12 cellular contexts compared by ENCODE assay signal in the genomic region with DNA sequence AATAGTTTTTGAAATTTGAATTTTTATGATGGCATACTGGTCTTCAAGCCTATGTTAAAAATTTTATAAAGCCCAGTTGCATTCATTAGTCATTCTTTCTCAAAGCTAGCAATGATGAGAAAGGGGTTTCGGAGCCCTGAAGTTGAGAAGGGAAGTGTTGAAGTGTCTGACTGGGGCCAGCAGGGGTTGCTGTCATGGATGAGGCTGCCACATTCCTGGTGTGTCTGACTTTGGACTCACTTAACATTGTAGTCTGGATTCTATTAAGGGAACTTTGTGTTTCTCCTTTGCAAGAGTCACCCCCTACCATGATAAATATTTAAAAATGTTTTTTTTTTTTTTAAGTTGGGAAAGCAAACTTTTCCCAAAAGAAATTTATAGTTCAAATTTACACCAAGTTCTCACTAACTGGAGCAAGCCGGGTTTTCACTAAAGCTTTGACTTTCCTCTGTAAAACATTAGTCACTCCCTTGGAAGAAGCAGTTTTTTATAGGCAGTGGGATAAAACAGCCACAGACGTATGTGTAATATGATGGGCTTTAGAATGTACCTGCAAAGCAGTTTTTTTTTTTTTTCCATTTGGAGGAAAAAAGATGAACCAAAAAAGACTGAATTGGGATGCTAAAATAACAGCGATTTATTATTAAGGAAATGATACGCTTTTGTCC.
A peak's percentile ranks its signal among the peaks of the same experiment; 100 is the strongest.
DNase-seq lines count a peak whose midpoint lies in the region; ATAC-seq and TF ChIP-seq lines count a peak whose summit lies in the region.
"Had no signal": no experiment of that assay in that cellular context is flagged by ENCODE, and none has a peak within 500 bp of the region (broad histone marks: within the 10 kb centered on the region; RNA-seq: fewer than 3 reads in every experiment).

No MANE protein-coding gene starts in this region.

- H3K4me1 ChIP-seq in A673 (ENCODE audit: insufficient read depth, low read length, poor library complexity, severe bottlenecking) (peaks cover 4% of the 10 kb centered on the region), GM23338 (ENCODE audit: insufficient read depth) (no peaks in the 10 kb centered on the region), foreskin keratinocyte (no peaks in the 10 kb centered on the region)

- H3K4me3 ChIP-seq in A673 (ENCODE audit: low read depth, low read length, poor library complexity, severe bottlenecking) (no peak overlapping the region), GM23338 (no peak overlapping the region)

- no peaks in the 10 kb centered on the region for H3K79me2 ChIP-seq in GM23338 (replicated peaks; ENCODE audit: insufficient read depth)

- H3F3A ChIP-seq in GM23338 (replicated peaks; ENCODE audit: low read depth): no peaks in the 10 kb centered on the region

- CTCF ChIA-PET in A673 (lab: Charles Lee): no interaction called here
- CTCF ChIA-PET in activated CD4-positive, alpha-beta memory T cell treated with anti-CD3 and anti-CD28 coated beads for 36 hours (lab: Charles Lee): no interaction called here

- POLR2A ChIA-PET in A673 (lab: Charles Lee; ENCODE audit: low non-redundant PET): no interaction called here
- POLR2A ChIA-PET in activated CD4-positive, alpha-beta memory T cell treated with anti-CD3 and anti-CD28 coated beads for 36 hours (lab: Charles Lee): no interaction called here

- H3K27ac ChIP-seq in A673 (ENCODE audit: low read depth, low read length, poor library complexity, severe bottlenecking) (no peak overlapping the region), GM23338 (ENCODE audit: low read depth) (no peak overlapping the region), foreskin keratinocyte (no peak overlapping the region)

- H3K27me3 Mint-ChIP-seq in GM23338 (ENCODE audit: insufficient read depth, low read depth, poor library complexity): no peaks in the 10 kb centered on the region
- H3K27me3 Mint-ChIP-seq in activated CD4-positive, alpha-beta memory T cell treated with anti-CD3 and anti-CD28 coated beads for 36 hours: no peaks in the 10 kb centered on the region
- H3K27me3 Mint-ChIP-seq: stimulated activated naive CD8-positive, alpha-beta T cell treated with anti-CD3 and anti-CD28 coated beads, Interleukin-15, Interleukin-2, amounts not matched to agents 100 ng/mL and 50 ng/mL, for 24 hours had no signal

- H4K20me1 ChIP-seq in GM23338 (replicated peaks; ENCODE audit: insufficient read depth): no peaks in the 10 kb centered on the region

- BruUV-seq in A673 (replicated peaks; lab: Mats Ljungman, UMichigan): no TSS peak

- H3K36me3 ChIP-seq in A673 (ENCODE audit: insufficient read depth, low read length, poor library complexity, severe bottlenecking) (no peaks in the 10 kb centered on the region), GM23338 (ENCODE audit: insufficient read depth) (no peaks in the 10 kb centered on the region)

- H3K36me3 Mint-ChIP-seq in GM23338 (ENCODE audit: low read depth): 0 out of 3 replicates have a peak, but pooled peaks cover under 1% of the 10 kb centered on the region
- H3K36me3 Mint-ChIP-seq in activated CD4-positive, alpha-beta memory T cell treated with anti-CD3 and anti-CD28 coated beads for 36 hours: no peaks in the 10 kb centered on the region
- H3K36me3 Mint-ChIP-seq: CD14-positive monocyte had no signal

- H2AFZ ChIP-seq in GM23338: no peak overlapping the region

- H3K9me3 Mint-ChIP-seq in GM23338: 0 out of 3 replicates have a peak, but pooled peaks cover 3% of the 10 kb centered on the region
- peaks cover 8% of the 10 kb centered on the region for H3K9me3 Mint-ChIP-seq in activated CD4-positive, alpha-beta memory T cell treated with anti-CD3 and anti-CD28 coated beads for 36 hours
- H3K9me3 Mint-ChIP-seq: stimulated activated naive CD8-positive, alpha-beta T cell treated with anti-CD3 and anti-CD28 coated beads, Interleukin-15, Interleukin-2, amounts not matched to agents 100 ng/mL and 50 ng/mL, for 24 hours had no signal

- no peaks in the 10 kb centered on the region for H3K4me1 Mint-ChIP-seq in GM23338
- no peaks in the 10 kb centered on the region for H3K4me1 Mint-ChIP-seq in activated CD4-positive, alpha-beta memory T cell treated with anti-CD3 and anti-CD28 coated beads for 36 hours (ENCODE audit: low read depth)
- H3K4me1 Mint-ChIP-seq: CD14-positive monocyte, natural killer cell had no signal

- DNase-seq in A673 (ENCODE audit: low spot score): peak; percentile 58
- peak; percentile 77 for DNase-seq in GM23338 (ENCODE audit: low spot score)
- no peak for DNase-seq in foreskin keratinocyte
- no peak for DNase-seq in NK-92 treated with Interleukin-12 subunit alpha and Interleukin-12 subunit beta, amount 100 ng/mL, for 24 hours (lab: John Stamatoyannopoulos, UW)
- DNase-seq in activated CD4-positive, alpha-beta T cell treated with anti-CD3 and anti-CD28 coated beads, Interleukin-2, amount 50 U/mL, for 4 hours: no peak
- no peak for DNase-seq in activated CD4-positive, alpha-beta memory T cell treated with anti-CD3 and anti-CD28 coated beads for 36 hours
- DNase-seq: natural killer cell had no signal

- H3K27me3 ChIP-seq in A673 (replicated peaks; ENCODE audit: insufficient read depth, low read depth, low read length, poor library complexity) (no peaks in the 10 kb centered on the region), GM23338 (ENCODE audit: insufficient read depth) (no peaks in the 10 kb centered on the region), foreskin keratinocyte (no peaks in the 10 kb centered on the region)

- ATAC-seq in GM23338: peak; percentile 91
- ATAC-seq in SK-N-SH treated with all-trans-retinoic acid at 6 μM for 48 hours: peak; percentile 100
- peak; percentile 61 for ATAC-seq in foreskin keratinocyte
- ATAC-seq in GM21423 (IDR thresholded peaks at IDR 0.05; ENCODE audit: unreplicated experiment): no peak
- ATAC-seq: natural killer cell had no signal

- no peak overlapping the region for H3K4me3 Mint-ChIP-seq in GM23338
- H3K4me3 Mint-ChIP-seq in activated CD4-positive, alpha-beta memory T cell treated with anti-CD3 and anti-CD28 coated beads for 36 hours: no peak overlapping the region
- H3K4me3 Mint-ChIP-seq: activated T-helper 1 cell treated with anti-CD3 and anti-CD28 coated beads, Interleukin-12 subunit alpha, Interleukin-12 subunit beta, Interleukin-2, Interleukin-4 antibody, amounts not matched to agents 30 ng/mL and 10 ng/mL and 1 ng/mL, durations not matched to agents 14 hours and 24 hours and 36 hours; CD14-positive monocyte; natural killer cell; stimulated activated naive CD8-positive, alpha-beta T cell treated with anti-CD3 and anti-CD28 coated beads, Interleukin-15, Interleukin-2, amounts not matched to agents 100 ng/mL and 50 ng/mL, for 24 hours had no signal

- H3K9me3 ChIP-seq in A673 (ENCODE audit: low read depth, low read length, poor library complexity, severe bottlenecking): no peaks in the 10 kb centered on the region

- no peak overlapping the region for H3K4me2 ChIP-seq in GM23338

- TF ChIP-seq CTCF in A673 (conservative IDR thresholded peaks at IDR 0.05; ENCODE audit: low read depth, low read length): peak; percentile 65
- TF ChIP-seq CTCF in GM23338 (conservative IDR thresholded peaks at IDR 0.05; ENCODE audit: low read depth in 2 of 2): peak; percentile 64 to 68
- peak; percentile 52 for TF ChIP-seq CTCF in foreskin keratinocyte (conservative IDR thresholded peaks at IDR 0.05)

- intact Hi-C loops in A673 (cut with micrococcal nuclease; ENCODE audit: unreplicated experiment): no loop called here
- intact Hi-C loops in activated CD4-positive, alpha-beta memory T cell treated with anti-CD3 and anti-CD28 coated beads for 36 hours (cut with micrococcal nuclease): no loop called here

- no peaks in the 10 kb centered on the region for H3K9me2 ChIP-seq in GM23338 (ENCODE audit: insufficient read depth)

- H3K27ac Mint-ChIP-seq in GM23338: no peak overlapping the region
- H3K27ac Mint-ChIP-seq in activated CD4-positive, alpha-beta memory T cell treated with anti-CD3 and anti-CD28 coated beads for 36 hours: no peak overlapping the region
- H3K27ac Mint-ChIP-seq: activated T-helper 1 cell treated with anti-CD3 and anti-CD28 coated beads, Interleukin-12 subunit alpha, Interleukin-12 subunit beta, Interleukin-2, Interleukin-4 antibody, amounts not matched to agents 30 ng/mL and 10 ng/mL and 1 ng/mL, durations not matched to agents 14 hours and 24 hours and 36 hours; CD14-positive monocyte; natural killer cell; stimulated activated naive CD8-positive, alpha-beta T cell treated with anti-CD3 and anti-CD28 coated beads, Interleukin-15, Interleukin-2, amounts not matched to agents 100 ng/mL and 50 ng/mL, for 24 hours had no signal

TF ChIP-seq in GM23338, 12 proteins besides CTCF, POLR2A, EP300 and RAD21 (continues in another document):
- TF ChIP-seq EZH2phosphoT487 (IDR thresholded peaks at IDR 0.05; ENCODE audit: unreplicated experiment) (no peak), ETS1 (IDR thresholded peaks at IDR 0.05) (no peak), CREB1 (CRISPR knock-in tag; IDR thresholded peaks at IDR 0.05; ENCODE audit: low read depth) (no peak), STAT1 (IDR thresholded peaks at IDR 0.05; ENCODE audit: unreplicated experiment) (no peak), JUNB (IDR thresholded peaks at IDR 0.05; ENCODE audit: unreplicated experiment) (no peak)

TF ChIP-seq in SK-N-SH treated with all-trans-retinoic acid at 6 μM for 48 hours, 23 proteins besides CTCF, POLR2A, EP300 and RAD21 (continues in another document):
- TF ChIP-seq, protein P1, sequence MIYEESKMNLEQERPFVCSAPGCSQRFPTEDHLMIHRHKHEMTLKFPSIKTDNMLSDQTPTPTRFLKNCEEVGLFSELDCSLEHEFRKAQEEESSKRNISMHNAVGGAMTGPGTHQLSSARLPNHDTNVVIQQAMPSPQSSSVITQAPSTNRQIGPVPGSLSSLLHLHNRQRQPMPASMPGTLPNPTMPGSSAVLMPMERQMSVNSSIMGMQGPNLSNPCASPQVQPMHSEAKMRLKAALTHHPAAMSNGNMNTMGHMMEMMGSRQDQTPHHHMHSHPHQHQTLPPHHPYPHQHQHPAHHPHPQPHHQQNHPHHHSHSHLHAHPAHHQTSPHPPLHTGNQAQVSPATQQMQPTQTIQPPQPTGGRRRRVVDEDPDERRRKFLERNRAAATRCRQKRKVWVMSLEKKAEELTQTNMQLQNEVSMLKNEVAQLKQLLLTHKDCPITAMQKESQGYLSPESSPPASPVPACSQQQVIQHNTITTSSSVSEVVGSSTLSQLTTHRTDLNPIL (CRISPR knock-in tag; IDR thresholded peaks at IDR 0.05; ENCODE audit: low read depth): no peak
- TF ChIP-seq ZC3H10 (CRISPR knock-in tag; IDR thresholded peaks at IDR 0.05) (no peak), ZNF70 (CRISPR knock-in tag; IDR thresholded peaks at IDR 0.05) (no peak), ZNF565 (CRISPR knock-in tag; conservative IDR thresholded peaks at IDR 0.05; ENCODE audit: low read depth) (no peak), ZFP30 (CRISPR knock-in tag; IDR thresholded peaks at IDR 0.05) (no peak)

Comparison
In these comparisons a context has a peak if more than half of its experiments do, and no peak if none do; other contexts are left out.
1. DNase-seq: peak in A673 (single experiment) and GM23338 (single experiment); none in foreskin keratinocyte (0 of 2), NK-92 treated with Interleukin-12 subunit alpha and Interleukin-12 subunit beta, amount 100 ng/mL, for 24 hours (single experiment), activated CD4-positive, alpha-beta T cell treated with anti-CD3 and anti-CD28 coated beads, Interleukin-2, amount 50 U/mL, for 4 hours (0 of 2) and activated CD4-positive, alpha-beta memory T cell treated with anti-CD3 and anti-CD28 coated beads for 36 hours (single experiment).
2. Peak in every context shown above with its lines, with median percentiles within 50 percentile points of each other: CTCF ChIP-seq.